7 cellular contexts compared by ENCODE assay signal in genomic region chr16:11825520-11826165, GRCh38. TPM values are rescaled to one million over a fixed set of nuclear protein-coding genes. Genes with fewer than 3 reads are reported as not detected.
DNase-seq lines count a peak whose midpoint lies in the region; ATAC-seq, FAIRE-seq and TF ChIP-seq lines count a peak whose summit lies in the region.
"Not testable (repeated sequence)": the region's sequence is repeated elsewhere in the genome, so short reads cannot be mapped to it uniquely, and the experiment has no call there.

No MANE protein-coding gene starts in this region.

- H3K27ac Mint-ChIP-seq in CD14-positive monocyte: peak overlapping the region in 4 of 7 donors; percentile 41 to 76 (median 62)

- H2AK5ac ChIP-seq in trophoblast cell (ENCODE audit: low read length): not testable (repeated sequence)

- H3K14ac ChIP-seq in trophoblast cell (ENCODE audit: low read length): peak overlapping the region; percentile 61

- not testable (repeated sequence) for H4K91ac ChIP-seq in trophoblast cell (ENCODE audit: low read depth, low read length)

- not testable (repeated sequence) for DNase-seq in CD14-positive monocyte (ENCODE audit: low spot score); GM12878 (ENCODE audit: low read depth, low spot score)
- DNase-seq in ELF-1 (ENCODE audit: low read depth, low spot score) (peak; percentile 32), NB4 (ENCODE audit: low read depth) (peak; percentile 47), HepG2 (ENCODE audit: low spot score) (peak; percentile 83), trophoblast cell (peak; percentile 87 to 88), upper lobe of right lung (peak; percentile 73)

- H3K36me3 Mint-ChIP-seq in CD14-positive monocyte: not testable (repeated sequence)

- not testable (repeated sequence) for H3K79me2 ChIP-seq in GM12878 (ENCODE audit: control insufficient read depth, insufficient read depth, low read length); HepG2 (ENCODE audit: insufficient read depth, low read length); trophoblast cell (ENCODE audit: control insufficient read depth, insufficient read depth, low read length, poor library complexity)

- H4K8ac ChIP-seq in trophoblast cell (ENCODE audit: low read depth, low read length): not testable (repeated sequence)

- peaks cover 29% of the 10 kb centered on the region for H3K4me1 Mint-ChIP-seq in CD14-positive monocyte

- H3K4me3 Mint-ChIP-seq in CD14-positive monocyte: not testable (repeated sequence)

- peak overlapping the region; percentile 86 for H2BK5ac ChIP-seq in trophoblast cell (ENCODE audit: low read depth, low read length, poor library complexity)

- not testable (repeated sequence) for H3K18ac ChIP-seq in trophoblast cell (ENCODE audit: low read length)

- TF ChIP-seq EP300 in GM12878 (IDR thresholded peaks at IDR 0.05; ENCODE audit: borderline replicate concordance in 1 of 2, control insufficient read depth in 1 of 2, low read depth in 2 of 2, low read length in 2 of 2); HepG2 (IDR thresholded peaks at IDR 0.05; ENCODE audit: low read depth in 2 of 2, low read length in 2 of 2); HepG2 (CRISPR knock-in tag; IDR thresholded peaks at IDR 0.05; ENCODE audit: borderline replicate concordance): not testable (repeated sequence)

- TF ChIP-seq POLR2A in NB4 (IDR thresholded peaks at IDR 0.05; ENCODE audit: extremely low read depth, insufficient read length); GM12878 (IDR thresholded peaks at IDR 0.05; ENCODE audit: low read depth, low read length); HepG2 (IDR thresholded peaks at IDR 0.05; ENCODE audit: insufficient read depth in 1 of 2, low read depth in 2 of 2, low read length in 2 of 2): not testable (repeated sequence)

- H3K27me3 Mint-ChIP-seq in CD14-positive monocyte (ENCODE audit: low read depth in 3 of 3): not testable (repeated sequence)

- H3K9ac ChIP-seq in GM12878 (ENCODE audit: control insufficient read depth, insufficient read depth, low read length); HepG2 (ENCODE audit: insufficient read depth, low read depth, low read length); trophoblast cell (ENCODE audit: low read length): not testable (repeated sequence)

- RAD21 ChIA-PET in GM12878 (lab: Charles Lee; ENCODE audit: unreplicated experiment): not testable (repeated sequence)

- not testable (repeated sequence) for FAIRE-seq in GM12878 (lab: Jason Lieb, UNC); HepG2 (lab: Jason Lieb, UNC)

- BruUV-seq in GM12878 (replicated peaks; lab: Mats Ljungman, UMichigan); HepG2 (replicated peaks; lab: Mats Ljungman, UMichigan): not testable (repeated sequence)

- 60% methylated on average over 13 of the region's 13 CpGs for WGBS in GM12878 (ENCODE audit: insufficient coverage, insufficient replicate concordance, low lambda C conversion rate, missing lambda C conversion rate)
- WGBS in HepG2 (ENCODE audit: low lambda C conversion rate): 39% methylated on average over 13 of the region's 13 CpGs
- no CpG with 5 or more reads among the region's 13 CpGs for WGBS in trophoblast cell (ENCODE audit: extremely low coverage, insufficient coverage, insufficient read length)

- not testable (repeated sequence) for H3K4me3 ChIP-seq in NB4 (ENCODE audit: low read depth, low read length); GM12878; HepG2 (replicated peaks in 1 of 3; ENCODE audit: insufficient read depth in 1 of 3, low read depth in 2 of 3, low read length in 3 of 3); trophoblast cell (ENCODE audit: low read depth, low read length); upper lobe of right lung

- intact Hi-C loops in CD14-positive monocyte (cut with micrococcal nuclease); GM12878 (cut with micrococcal nuclease; ENCODE audit: unreplicated experiment); HepG2 (cut with micrococcal nuclease; ENCODE audit: unreplicated experiment); upper lobe of right lung (cut with DNase I): not testable (repeated sequence)

- not testable (repeated sequence) for H3K23ac ChIP-seq in trophoblast cell (ENCODE audit: low read length)

- SMC1A ChIA-PET in GM12878 (lab: Charles Lee; ENCODE audit: uncharacterized antibody, unreplicated experiment): interaction anchor here (1.5 kb wide), 1 partner anchor 10 kb away, joined by 5 read pairs; no protein-coding TSS in a partner anchor

- H3K9me3 Mint-ChIP-seq in CD14-positive monocyte: not testable (repeated sequence)

- TF ChIP-seq RAD21 in GM12878 (IDR thresholded peaks at IDR 0.05; ENCODE audit: insufficient read depth, low read depth, low read length): not testable (repeated sequence)
- TF ChIP-seq RAD21 in HepG2 (CRISPR knock-in tag; IDR thresholded peaks at IDR 0.05): peak; percentile 14; the same call in 1 of the 2 replicates

- ATAC-seq in GM12878: not testable (repeated sequence)
- ATAC-seq in HepG2 (peak; percentile 11; the same call in 1 of the 3 replicates), upper lobe of right lung (peak; percentile 40)

- CTCF ChIA-PET in GM12878 (lab: Yijun Ruan, JAX): interaction anchor here (0.8 to 2.1 kb wide), 4 partner anchors 13 to 294 kb away, joined by 3 to 4 read pairs (median 4); no protein-coding TSS in a partner anchor
- CTCF ChIA-PET in HepG2 (lab: Yijun Ruan, JAX; ENCODE audit: low intra/inter-chr PET ratio, low total read pairs): not testable (repeated sequence)

- not testable (repeated sequence) for H3K4ac ChIP-seq in trophoblast cell (ENCODE audit: low read depth, low read length)

- TF ChIP-seq CTCF in CD14-positive monocyte (IDR thresholded peaks at IDR 0.05); NB4 (IDR thresholded peaks at IDR 0.05; ENCODE audit: low read depth, low read length); GM12878 (IDR thresholded peaks at IDR 0.05 in 2 of 3, conservative IDR thresholded peaks at IDR 0.05 in 1 of 3; ENCODE audit: control insufficient read depth in 2 of 3, extremely low read depth in 1 of 3, insufficient read depth in 1 of 3, low read depth in 3 of 3, low read length in 3 of 3); HepG2 (CRISPR knock-in tag; IDR thresholded peaks at IDR 0.05); upper lobe of right lung (IDR thresholded peaks at IDR 0.05): not testable (repeated sequence)

- not testable (repeated sequence) for H4K20me1 ChIP-seq in GM12878 (ENCODE audit: control insufficient read depth, insufficient read depth); HepG2 (ENCODE audit: insufficient read depth, low read length)

- H3K9me3 ChIP-seq in GM12878 (replicated peaks; ENCODE audit: control insufficient read depth, insufficient read depth, low read length); HepG2 (ENCODE audit: low read length); trophoblast cell (ENCODE audit: insufficient read depth, low read depth, low read length); upper lobe of right lung: not testable (repeated sequence)

- H2BK12ac ChIP-seq in trophoblast cell (ENCODE audit: low read length): peak overlapping the region; percentile 40

- not testable (repeated sequence) for H3K4me1 ChIP-seq in GM12878 (ENCODE audit: control insufficient read depth, insufficient read depth, low read length); trophoblast cell (ENCODE audit: control insufficient read depth in 1 of 2, insufficient read depth in 2 of 2, low read length in 2 of 2); upper lobe of right lung
- peaks cover 42% of the 10 kb centered on the region for H3K4me1 ChIP-seq in HepG2 (ENCODE audit: insufficient read depth, low read length)

- in situ Hi-C loops in GM12878 (cut with MboI); HepG2 (cut with HindIII; ENCODE audit: extremely low pct_ligation_motif_present, low pct_unique_long_range_greater_than_20kb): not testable (repeated sequence)

- H4K12ac ChIP-seq in trophoblast cell (ENCODE audit: low read depth, low read length): not testable (repeated sequence)

- not testable (repeated sequence) for H3K4me2 ChIP-seq in GM12878 (ENCODE audit: control insufficient read depth, insufficient read depth); HepG2 (ENCODE audit: low read depth, low read length); trophoblast cell (ENCODE audit: low read length)

- H3K27me3 ChIP-seq in GM12878 (replicated peaks in 1 of 2; ENCODE audit: control insufficient read depth in 2 of 2, insufficient read depth in 2 of 2, low read length in 1 of 2); HepG2 (ENCODE audit: control insufficient read depth in 1 of 2, insufficient read depth in 2 of 2, low read length in 2 of 2); trophoblast cell (ENCODE audit: insufficient read depth, low read length); upper lobe of right lung: not testable (repeated sequence)

- H3K36me3 ChIP-seq in GM12878 (ENCODE audit: control insufficient read depth in 2 of 2, insufficient read depth in 2 of 2, low read length in 1 of 2); HepG2 (replicated peaks in 1 of 2; ENCODE audit: control insufficient read depth in 1 of 2, insufficient read depth in 2 of 2, low read length in 2 of 2); trophoblast cell (ENCODE audit: control insufficient read depth in 1 of 2, insufficient read depth in 2 of 2, low read length in 2 of 2); upper lobe of right lung: not testable (repeated sequence)

- H3K27ac ChIP-seq in GM12878 (ENCODE audit: control insufficient read depth, insufficient read depth); HepG2 (ENCODE audit: extremely low read length, insufficient read depth, low read length); upper lobe of right lung: not testable (repeated sequence)
- peak overlapping the region; percentile 34 for H3K27ac ChIP-seq in trophoblast cell (ENCODE audit: low read depth, low read length)

- H3K79me1 ChIP-seq in trophoblast cell (ENCODE audit: low read length): not testable (repeated sequence)

- H2BK120ac ChIP-seq in trophoblast cell (ENCODE audit: insufficient read depth, low read length, poor library complexity): peak overlapping the region; percentile 66

- not testable (repeated sequence) for H2AFZ ChIP-seq in GM12878 (ENCODE audit: control insufficient read depth, low read depth, low read length); HepG2 (ENCODE audit: low read length); trophoblast cell (ENCODE audit: insufficient read depth, low read length, poor library complexity)

- POLR2A ChIA-PET in GM12878 (lab: Charles Lee) (interaction anchor here (0.5 kb wide), 1 partner anchor 48 kb away, joined by 4 read pairs; no protein-coding TSS in a partner anchor), HepG2 (lab: Yijun Ruan, JAX) (interaction anchor here (2.1 to 6.5 kb wide), 3 partner anchors 10 to 28 kb away, joined by 12 to 65 read pairs (median 29); partner anchors contain the start of genes RSL1D1 and ZC3H7A)

RNA-seq across cellular contexts. Expression of gene RSL1D1, which starts 25.7 kb away (rescaled TPM):
- polyA plus RNA-seq in CD14-positive monocyte: 100 to 1,000 TPM; 124 to 182 TPM
- total RNA-seq in GM12878 (2013; cell fraction: nucleolus; rRNA removed): 81.4 and 82.1 TPM in 2 replicates
- total RNA-seq in GM12878 (2014; rRNA removed): 106 and 169 TPM in 2 replicates
- total RNA-seq in GM12878 (2014; rRNA removed; fragmentation: Illumina TruSeq; extraction: Trizol): 298 and 321 TPM in 2 replicates
- 191 and 195 TPM in 2 replicates for total RNA-seq in GM12878 (2021)
- polyA plus RNA-seq in GM12878 (2011; ENCODE audit: low read depth): 76.3 TPM
- 182 and 374 TPM in 2 replicates for polyA plus RNA-seq in GM12878 (2011; rRNA removed)
- polyA plus RNA-seq in GM12878 (2011; cell fraction: cytosol; rRNA removed): 55.2 and 56.9 TPM in 2 replicates
- 19.0 and 29.6 TPM in 2 replicates for polyA plus RNA-seq in GM12878 (2011; cell fraction: nucleus; rRNA removed)
- polyA plus RNA-seq in GM12878 (2012): 210 and 234 TPM in 2 replicates
- polyA plus RNA-seq in GM12878 (2014; fragmentation: Illumina TruSeq; extraction: Trizol): 535 and 601 TPM in 2 replicates
- polyA plus RNA-seq in GM12878 (2014; fragmentation: Nextera tagmentation; extraction: Ambion mirVana): 100 to 1,000 TPM; 288 to 367 TPM
- polyA plus RNA-seq in GM12878 (2014; rRNA removed): 139 and 173 TPM in 2 replicates
- polyA plus RNA-seq in GM12878 (2016; fragmentation: Nextera tagmentation; extraction: Ambion mirVana): 100 to 1,000 TPM; 366 to 393 TPM
- polyA minus RNA-seq in GM12878 (2011; rRNA and poly(A)+ RNA removed): 67.2 and 96.8 TPM in 2 replicates
- 66.8 and 81.0 TPM in 2 replicates for polyA minus RNA-seq in GM12878 (2011; cell fraction: cytosol; rRNA and poly(A)+ RNA removed)
- polyA minus RNA-seq in GM12878 (2011; cell fraction: nucleus; rRNA and poly(A)+ RNA removed): 9.4 and 18.1 TPM in 2 replicates
- 343 and 502 TPM in 2 replicates for total RNA-seq in HepG2 (2016; rRNA removed; fragmentation: Illumina TruSeq; extraction: Trizol)
- 118 and 139 TPM in 2 replicates for total RNA-seq in HepG2 (2016; cell fraction: cytosol; rRNA removed; fragmentation: Illumina TruSeq; extraction: Trizol; ENCODE audit: low read depth)
- 337 and 511 TPM in 2 replicates for total RNA-seq in HepG2 (2016; cell fraction: insoluble cytoplasmic fraction; rRNA removed; fragmentation: Illumina TruSeq; extraction: Trizol)
- 248 and 308 TPM in 2 replicates for total RNA-seq in HepG2 (2016; cell fraction: membrane; rRNA removed; fragmentation: Illumina TruSeq; extraction: Trizol)
- total RNA-seq in HepG2 (2016; cell fraction: nucleus; rRNA removed; fragmentation: Illumina TruSeq; extraction: Trizol): 210 and 225 TPM in 2 replicates
- polyA plus RNA-seq in HepG2 (2011; rRNA removed): 125 and 187 TPM in 2 replicates
- polyA plus RNA-seq in HepG2 (2011; cell fraction: cytosol; rRNA removed): 77.4 and 149 TPM in 2 replicates
- polyA plus RNA-seq in HepG2 (2011; cell fraction: nucleus; rRNA removed): 15.5 and 28.9 TPM in 2 replicates
- polyA plus RNA-seq in HepG2 (2012): 330 and 427 TPM in 2 replicates
- polyA plus RNA-seq in HepG2 (2016; cell fraction: cytosol; fragmentation: Illumina TruSeq; extraction: Trizol; ENCODE audit: low read depth): 128 and 147 TPM in 2 replicates
- polyA plus RNA-seq in HepG2 (2016; cell fraction: insoluble cytoplasmic fraction; fragmentation: Illumina TruSeq; extraction: Trizol; ENCODE audit: low read depth): 679 and 682 TPM in 2 replicates
- 277 and 347 TPM in 2 replicates for polyA plus RNA-seq in HepG2 (2016; cell fraction: membrane; fragmentation: Illumina TruSeq; extraction: Trizol; ENCODE audit: low read depth)
- polyA plus RNA-seq in HepG2 (2016; cell fraction: nucleus; fragmentation: Illumina TruSeq; extraction: Trizol; ENCODE audit: insufficient read depth, low read depth): 279 and 286 TPM in 2 replicates
- polyA minus RNA-seq in HepG2 (2011; rRNA and poly(A)+ RNA removed; ENCODE audit: low replicate concordance): 28.2 and 33.4 TPM in 2 replicates
- polyA minus RNA-seq in HepG2 (2011; cell fraction: cytosol; rRNA and poly(A)+ RNA removed): 201 and 239 TPM in 2 replicates
- polyA minus RNA-seq in HepG2 (2011; cell fraction: nucleus; rRNA and poly(A)+ RNA removed): 96.4 and 115 TPM in 2 replicates
- 246 and 254 TPM in 2 replicates for polyA plus RNA-seq in trophoblast cell (2013)
- 117 TPM for total RNA-seq in upper lobe of right lung

RNA-seq across cellular contexts. Expression of gene ZC3H7A, which starts 28.6 kb away (rescaled TPM):
- polyA plus RNA-seq in CD14-positive monocyte (10 to 100 TPM; 22.6 to 27.5 TPM), GM12878 (2011; rRNA removed) (188 and 243 TPM in 2 replicates), GM12878 (2014; fragmentation: Illumina TruSeq; extraction: Trizol) (94.8 and 123 TPM in 2 replicates), GM12878 (2014; fragmentation: Nextera tagmentation; extraction: Ambion mirVana) (10 to 100 TPM; 46.3 to 77.8 TPM), GM12878 (2014; rRNA removed) (54.6 and 56.6 TPM in 2 replicates), GM12878 (2016; fragmentation: Nextera tagmentation; extraction: Ambion mirVana) (10 to 100 TPM; 69.4 to 70.0 TPM), HepG2 (2011; rRNA removed) (28.4 and 36.8 TPM in 2 replicates)
- total RNA-seq in GM12878 (2013; cell fraction: nucleolus; rRNA removed): 438 and 443 TPM in 2 replicates
- total RNA-seq in GM12878 (2014; rRNA removed) (53.8 and 61.9 TPM in 2 replicates), GM12878 (2014; rRNA removed; fragmentation: Illumina TruSeq; extraction: Trizol) (63.2 and 68.6 TPM in 2 replicates), GM12878 (2021) (67.0 and 67.9 TPM in 2 replicates), HepG2 (2016; rRNA removed; fragmentation: Illumina TruSeq; extraction: Trizol) (29.2 and 51.5 TPM in 2 replicates), upper lobe of right lung (71.2 TPM)
- polyA plus RNA-seq in GM12878 (2011; ENCODE audit: low read depth): 58.3 TPM
- 117 and 155 TPM in 2 replicates for polyA plus RNA-seq in GM12878 (2011; cell fraction: cytosol; rRNA removed)
- 352 and 369 TPM in 2 replicates for polyA plus RNA-seq in GM12878 (2011; cell fraction: nucleus; rRNA removed)
- polyA plus RNA-seq in GM12878 (2012): 57.6 and 76.8 TPM in 2 replicates
- 106 and 129 TPM in 2 replicates for polyA minus RNA-seq in GM12878 (2011; rRNA and poly(A)+ RNA removed)
- polyA minus RNA-seq in GM12878 (2011; cell fraction: cytosol; rRNA and poly(A)+ RNA removed): 34.3 and 36.0 TPM in 2 replicates
- polyA minus RNA-seq in GM12878 (2011; cell fraction: nucleus; rRNA and poly(A)+ RNA removed): 89.0 and 106 TPM in 2 replicates
- total RNA-seq in HepG2 (2016; cell fraction: cytosol; rRNA removed; fragmentation: Illumina TruSeq; extraction: Trizol; ENCODE audit: low read depth): 36.4 and 39.0 TPM in 2 replicates
- total RNA-seq in HepG2 (2016; cell fraction: insoluble cytoplasmic fraction; rRNA removed; fragmentation: Illumina TruSeq; extraction: Trizol): 27.9 and 45.5 TPM in 2 replicates
- 21.9 and 22.1 TPM in 2 replicates for total RNA-seq in HepG2 (2016; cell fraction: membrane; rRNA removed; fragmentation: Illumina TruSeq; extraction: Trizol)
- 62.9 and 69.9 TPM in 2 replicates for total RNA-seq in HepG2 (2016; cell fraction: nucleus; rRNA removed; fragmentation: Illumina TruSeq; extraction: Trizol)
- polyA plus RNA-seq in HepG2 (2011; cell fraction: cytosol; rRNA removed): 17.3 and 26.0 TPM in 2 replicates
- 65.4 and 82.1 TPM in 2 replicates for polyA plus RNA-seq in HepG2 (2011; cell fraction: nucleus; rRNA removed)
- polyA plus RNA-seq in HepG2 (2012): 38.8 and 45.6 TPM in 2 replicates
- polyA plus RNA-seq in HepG2 (2016; cell fraction: cytosol; fragmentation: Illumina TruSeq; extraction: Trizol; ENCODE audit: low read depth): 7.0 and 7.9 TPM in 2 replicates
- polyA plus RNA-seq in HepG2 (2016; cell fraction: insoluble cytoplasmic fraction; fragmentation: Illumina TruSeq; extraction: Trizol; ENCODE audit: low read depth): 53.0 and 59.0 TPM in 2 replicates
- polyA plus RNA-seq in HepG2 (2016; cell fraction: membrane; fragmentation: Illumina TruSeq; extraction: Trizol; ENCODE audit: low read depth): 12.7 and 13.1 TPM in 2 replicates
- polyA plus RNA-seq in HepG2 (2016; cell fraction: nucleus; fragmentation: Illumina TruSeq; extraction: Trizol; ENCODE audit: insufficient read depth, low read depth): 118 and 123 TPM in 2 replicates
- 15.6 and 21.1 TPM in 2 replicates for polyA minus RNA-seq in HepG2 (2011; rRNA and poly(A)+ RNA removed; ENCODE audit: low replicate concordance)
- 19.2 and 27.3 TPM in 2 replicates for polyA minus RNA-seq in HepG2 (2011; cell fraction: cytosol; rRNA and poly(A)+ RNA removed)
- 93.7 and 101 TPM in 2 replicates for polyA minus RNA-seq in HepG2 (2011; cell fraction: nucleus; rRNA and poly(A)+ RNA removed)
- polyA plus RNA-seq in trophoblast cell (2013): 37.2 and 37.3 TPM in 2 replicates
